Comparison of ENCODE assay signal across 21 cellular contexts in the genomic region with DNA sequence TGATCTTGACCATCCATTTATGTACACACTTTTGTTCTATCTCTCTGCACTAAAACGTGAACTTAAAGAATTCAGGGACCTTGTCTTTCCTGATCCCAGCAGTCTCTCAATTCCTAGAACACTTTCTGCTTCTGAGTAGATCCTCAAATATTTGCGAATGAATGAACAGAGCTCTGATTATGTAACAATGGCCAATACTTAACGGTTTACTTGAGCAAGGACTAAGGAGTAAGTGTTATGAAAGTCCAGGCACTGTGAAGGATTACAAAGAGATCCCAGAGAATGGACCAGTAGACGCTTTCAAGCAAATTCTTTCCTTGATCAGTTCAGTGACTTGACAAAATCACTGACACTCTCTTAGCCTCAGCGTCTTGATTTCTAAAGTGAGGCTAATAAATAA.
DNase-seq lines count a peak whose midpoint lies in the region; ATAC-seq and TF ChIP-seq lines count a peak whose summit lies in the region.
"Had no signal": no experiment of that assay in that cellular context is flagged by ENCODE, and none has a peak within 500 bp of the region (broad histone marks: within the 10 kb centered on the region; RNA-seq: fewer than 3 reads in every experiment).

No MANE protein-coding gene starts in this region.

- H3K18ac ChIP-seq in neuronal stem cell (ENCODE audit: low read length), result no peak overlapping the region
- no peak overlapping the region for H3K18ac ChIP-seq in H9 (ENCODE audit: insufficient read length, low read depth, low read length)

- H2BK5ac ChIP-seq in neuronal stem cell (ENCODE audit: low read length) (no peak overlapping the region), H9 (ENCODE audit: insufficient read length, low read length) (no peak overlapping the region)

- H3K9me2 ChIP-seq in SU-DHL-6 (replicated peaks; ENCODE audit: insufficient read depth, low read length), result no peaks in the 10 kb centered on the region

- no peak for ATAC-seq in CD4-positive, alpha-beta T cell (ENCODE audit: poor library complexity)
- no peak for ATAC-seq in HG02610 (IDR thresholded peaks at IDR 0.05; ENCODE audit: unreplicated experiment)
- ATAC-seq in stimulated activated memory B cell treated with anti-CD40 and anti-IgM and Interleukin-4, amounts not matched to agents 10 μg/mL and 1 μg/mL and 100 μg/mL, for 72 hours, result no peak

- peaks cover 0 to 2% of the 10 kb centered on the region in 2 donors for H3K4me1 ChIP-seq in neuronal stem cell (ENCODE audit: control insufficient read depth in 2 of 2, insufficient read depth in 1 of 2, low read depth in 1 of 2, low read length in 2 of 2)
- H3K4me1 ChIP-seq in H9 (ENCODE audit: insufficient read depth, low read length), result no peaks in the 10 kb centered on the region
- H3K4me1 ChIP-seq: Peyer's patch, SJCRH30 had no signal

- H2BK15ac ChIP-seq in neuronal stem cell (ENCODE audit: low read length), result no peak overlapping the region
- H2BK15ac ChIP-seq in H9 (ENCODE audit: low read depth, low read length), result no peak overlapping the region

- WGBS in neuronal stem cell (ENCODE audit: extremely low coverage in 2 of 2, insufficient read length in 2 of 2, insufficient replicate concordance in 1 of 2), 2 donors, result no CpG with 5 or more reads among the region's 5 CpGs
- WGBS in H9 (ENCODE audit: extremely low coverage, insufficient read length, low lambda C conversion rate), result no CpG with 5 or more reads among the region's 5 CpGs

- H3K4ac ChIP-seq in neuronal stem cell (ENCODE audit: low read length), result no peak overlapping the region
- H3K4ac ChIP-seq in H9 (ENCODE audit: low read depth, low read length), result no peak overlapping the region

- peak overlapping the region; percentile 32 for H2AFZ ChIP-seq in SU-DHL-6 (ENCODE audit: low read depth, low read length, severe bottlenecking)
- peak overlapping the region; percentile 80 for H2AFZ ChIP-seq in neuronal stem cell (ENCODE audit: low read length)
- H2AFZ ChIP-seq in H9 (ENCODE audit: low read length), result no peak overlapping the region
- H2AFZ ChIP-seq: GM23248 had no signal

- H4K91ac ChIP-seq in neuronal stem cell (ENCODE audit: low read depth, low read length, poor library complexity) (no peak overlapping the region), H9 (ENCODE audit: insufficient read length, low read depth, low read length) (no peak overlapping the region)

- H3K23ac ChIP-seq in neuronal stem cell (ENCODE audit: low read depth, low read length, poor library complexity) (no peak overlapping the region), H9 (ENCODE audit: insufficient read length, low read depth, low read length) (no peak overlapping the region)

- no peak overlapping the region for H3K4me3 ChIP-seq in SU-DHL-6 (ENCODE audit: insufficient read depth, low read length, poor library complexity, severe bottlenecking)
- no peak overlapping the region for H3K4me3 ChIP-seq in neuronal stem cell (ENCODE audit: low read length in 2 of 2)
- H3K4me3 ChIP-seq: GM23248, HAP-1, Peyer's patch, SJCRH30 had no signal

- no peak overlapping the region for H2BK12ac ChIP-seq in neuronal stem cell (ENCODE audit: low read length)
- H2BK12ac ChIP-seq in H9 (ENCODE audit: insufficient read length, low read depth, low read length), result no peak overlapping the region

- no peak overlapping the region for H2BK120ac ChIP-seq in neuronal stem cell (ENCODE audit: low read depth, low read length)
- H2BK120ac ChIP-seq in H9 (ENCODE audit: low read depth, low read length, poor library complexity, severe bottlenecking), result no peak overlapping the region

- H3K56ac ChIP-seq in H9 (ENCODE audit: insufficient read length, low read depth, low read length), result no peak overlapping the region

- no peaks in the 10 kb centered on the region for H3K36me3 Mint-ChIP-seq in CD4-positive, alpha-beta T cell (ENCODE audit: low read depth)
- no peaks in the 10 kb centered on the region for H3K36me3 Mint-ChIP-seq in H9 (ENCODE audit: insufficient read depth in 1 of 3, low read depth in 3 of 3)
- no peaks in the 10 kb centered on the region for H3K36me3 Mint-ChIP-seq in stimulated activated memory B cell treated with anti-CD40 and anti-IgM and Interleukin-4, amounts not matched to agents 10 μg/mL and 1 μg/mL and 100 μg/mL, for 72 hours
- H3K36me3 Mint-ChIP-seq: CD8-positive, alpha-beta memory T cell had no signal

- H3K4me3 Mint-ChIP-seq in CD4-positive, alpha-beta T cell, result no peak overlapping the region
- no peak overlapping the region for H3K4me3 Mint-ChIP-seq in H9
- no peak overlapping the region for H3K4me3 Mint-ChIP-seq in stimulated activated memory B cell treated with anti-CD40 and anti-IgM and Interleukin-4, amounts not matched to agents 10 μg/mL and 1 μg/mL and 100 μg/mL, for 72 hours
- H3K4me3 Mint-ChIP-seq: CD8-positive, alpha-beta memory T cell had no signal

- H3K14ac ChIP-seq in neuronal stem cell (ENCODE audit: low read length) (no peak overlapping the region), H9 (ENCODE audit: insufficient read depth, low read length) (no peak overlapping the region)

- H4K5ac ChIP-seq in H9 (ENCODE audit: insufficient read length, low read depth, low read length), result no peak overlapping the region

- H3K9ac ChIP-seq in SU-DHL-6 (ENCODE audit: low read length), result no peak overlapping the region
- no peak overlapping the region for H3K9ac ChIP-seq in neuronal stem cell (ENCODE audit: low read depth, low read length, poor library complexity)
- no peak overlapping the region for H3K9ac ChIP-seq in H9 (ENCODE audit: extremely low read depth, insufficient read length, low read length)
- H3K9ac ChIP-seq: GM23248 had no signal

- CTCF ChIA-PET in CD4-positive, alpha-beta T cell (lab: Charles Lee), result no interaction called here

- POLR2A ChIA-PET in CD4-positive, alpha-beta T cell (lab: Charles Lee), result no interaction called here

- no peak for TF ChIP-seq CTCF in SU-DHL-6 (IDR thresholded peaks at IDR 0.05; ENCODE audit: insufficient read depth, low read length, poor library complexity, severe bottlenecking)
- TF ChIP-seq CTCF in CD4-positive, alpha-beta T cell (IDR thresholded peaks at IDR 0.05), result no peak
- TF ChIP-seq CTCF in H9 (conservative IDR thresholded peaks at IDR 0.05), result no peak

- H3K79me1 ChIP-seq in neuronal stem cell (ENCODE audit: low read depth, low read length) (no peaks in the 10 kb centered on the region), H9 (ENCODE audit: insufficient read depth, low read depth, low read length, poor library complexity, severe bottlenecking) (no peaks in the 10 kb centered on the region)

- H3K27me3 ChIP-seq in SU-DHL-6 (ENCODE audit: low read length), result no peaks in the 10 kb centered on the region
- no peaks in the 10 kb centered on the region for H3K27me3 ChIP-seq in neuronal stem cell (ENCODE audit: control insufficient read depth in 3 of 3, insufficient read depth in 3 of 3, low read depth in 1 of 3, low read length in 3 of 3)
- H3K27me3 ChIP-seq in CD4-positive, alpha-beta T cell (ENCODE audit: control insufficient read depth, insufficient read depth, low read length), result no peaks in the 10 kb centered on the region
- peaks cover 2% of the 10 kb centered on the region; the same call in 1 of the 2 replicates for H3K27me3 ChIP-seq in H9 (ENCODE audit: insufficient read depth, low read length)
- H3K27me3 ChIP-seq: Peyer's patch, SJCRH30 had no signal

- H3K79me2 ChIP-seq in SU-DHL-6 (ENCODE audit: insufficient read depth, low read length) (no peaks in the 10 kb centered on the region), H9 (ENCODE audit: insufficient read depth, low read length) (no peaks in the 10 kb centered on the region)

- DNase-seq in DMS 273 (lab: John Stamatoyannopoulos, UW; ENCODE audit: unreplicated experiment) (peak; percentile 6), DMS 273 treated with DMSO at 0.1 percent for 48 hours (lab: John Stamatoyannopoulos, UW) (no peak), neuronal stem cell (ENCODE audit: low spot score) (no peak), H9 (no peak)
- DNase-seq in CD4-positive, alpha-beta T cell, result no peak
- DNase-seq: C1 segment of cervical spinal cord; Calu3; CD8-positive, alpha-beta memory T cell; DMS79; NCI-H1436 treated with DMSO at 0.1 percent for 48 hours; NCI-H2029 treated with DMSO at 0.1 percent for 48 hours; NCI-H774; NK-92 treated with Interleukin-12 subunit alpha and Interleukin-12 subunit beta, amount 100 ng/mL, for 24 hours; Peyer's patch had no signal

- H3K23me2 ChIP-seq in H9 (ENCODE audit: insufficient read length, low read depth, low read length, poor library complexity, severe bottlenecking), result no peaks in the 10 kb centered on the region

- H3K4me2 ChIP-seq in SU-DHL-6 (ENCODE audit: low read depth, low read length, poor library complexity, severe bottlenecking) (no peak overlapping the region), neuronal stem cell (ENCODE audit: insufficient read depth, low read length, poor library complexity, severe bottlenecking) (no peak overlapping the region), H9 (ENCODE audit: insufficient read depth, insufficient read length, low read length) (no peak overlapping the region)

- H4K8ac ChIP-seq in neuronal stem cell (ENCODE audit: low read depth, low read length), result no peak overlapping the region
- no peak overlapping the region for H4K8ac ChIP-seq in H9 (replicated peaks; ENCODE audit: insufficient read length, low read depth, low read length)

- no peaks in the 10 kb centered on the region for H4K20me1 ChIP-seq in SU-DHL-6 (ENCODE audit: low read depth, low read length)
- H4K20me1 ChIP-seq in H9 (ENCODE audit: control insufficient read depth, insufficient read depth, insufficient read length), result no peaks in the 10 kb centered on the region

- H3T11ph ChIP-seq in H9 (ENCODE audit: low read length), result no peak overlapping the region

- no peak overlapping the region for H3K27ac Mint-ChIP-seq in CD4-positive, alpha-beta T cell
- H3K27ac Mint-ChIP-seq in H9, result no peak overlapping the region
- H3K27ac Mint-ChIP-seq in stimulated activated memory B cell treated with anti-CD40 and anti-IgM and Interleukin-4, amounts not matched to agents 10 μg/mL and 1 μg/mL and 100 μg/mL, for 72 hours, result no peak overlapping the region
- H3K27ac Mint-ChIP-seq: CD8-positive, alpha-beta memory T cell had no signal

- H2AK5ac ChIP-seq in neuronal stem cell (ENCODE audit: low read depth, low read length) (no peak overlapping the region), H9 (ENCODE audit: insufficient read length, low read length) (no peak overlapping the region)

- no peak overlapping the region for H2BK20ac ChIP-seq in H9 (ENCODE audit: low read depth, low read length, poor library complexity, severe bottlenecking)

- H3F3A ChIP-seq in SU-DHL-6 (ENCODE audit: insufficient read depth), result no peaks in the 10 kb centered on the region

- H3K27me3 Mint-ChIP-seq in CD4-positive, alpha-beta T cell, result no peaks in the 10 kb centered on the region
- peaks cover 16% of the 10 kb centered on the region for H3K27me3 Mint-ChIP-seq in H9 (ENCODE audit: low read depth)
- H3K27me3 Mint-ChIP-seq in stimulated activated memory B cell treated with anti-CD40 and anti-IgM and Interleukin-4, amounts not matched to agents 10 μg/mL and 1 μg/mL and 100 μg/mL, for 72 hours, result no peaks in the 10 kb centered on the region
- H3K27me3 Mint-ChIP-seq: CD8-positive, alpha-beta memory T cell had no signal

- H3K9me3 ChIP-seq in SU-DHL-6 (ENCODE audit: insufficient read depth, low read length) (no peaks in the 10 kb centered on the region), neuronal stem cell (replicated peaks in 1 of 2; ENCODE audit: control insufficient read depth in 2 of 2, insufficient read depth in 1 of 2, low read depth in 1 of 2, low read length in 2 of 2) (no peaks in the 10 kb centered on the region), H9 (ENCODE audit: control insufficient read depth, low read depth, low read length) (no peaks in the 10 kb centered on the region)
- no peaks in the 10 kb centered on the region for H3K9me3 ChIP-seq in CD4-positive, alpha-beta T cell (ENCODE audit: control insufficient read depth, low read length)
- H3K9me3 ChIP-seq: HAP-1, Peyer's patch, SJCRH30 had no signal

- H3K36me3 ChIP-seq in SU-DHL-6 (ENCODE audit: low read length) (no peaks in the 10 kb centered on the region), neuronal stem cell (replicated peaks in 1 of 2; ENCODE audit: control insufficient read depth in 2 of 2, insufficient read depth in 2 of 2, low read length in 2 of 2) (no peaks in the 10 kb centered on the region)
- H3K36me3 ChIP-seq: HAP-1, Peyer's patch, SJCRH30 had no signal

- intact Hi-C loops in CD4-positive, alpha-beta T cell (cut with DNase I, micrococcal nuclease), result no loop called here

- H3K4me1 Mint-ChIP-seq in CD4-positive, alpha-beta T cell (ENCODE audit: low read depth), result no peaks in the 10 kb centered on the region
- peaks cover 0 to 9% of the 10 kb centered on the region in 2 experiments; a peak in 2 of 4 replicates for H3K4me1 Mint-ChIP-seq in H9
- H3K4me1 Mint-ChIP-seq in stimulated activated memory B cell treated with anti-CD40 and anti-IgM and Interleukin-4, amounts not matched to agents 10 μg/mL and 1 μg/mL and 100 μg/mL, for 72 hours, result no peaks in the 10 kb centered on the region
- H3K4me1 Mint-ChIP-seq: CD8-positive, alpha-beta memory T cell had no signal

- H3K27ac ChIP-seq in SU-DHL-6 (ENCODE audit: low read depth, low read length) (no peak overlapping the region), neuronal stem cell (replicated peaks; ENCODE audit: low read length) (no peak overlapping the region), H9 (ENCODE audit: insufficient read length, low read depth, low read length) (no peak overlapping the region)
- no peak overlapping the region for H3K27ac ChIP-seq in CD4-positive, alpha-beta T cell (ENCODE audit: low read depth, low read length)
- H3K27ac ChIP-seq: 22Rv1, GM23248, Peyer's patch, SJCRH30 had no signal

- no peaks in the 10 kb centered on the region for H3K9me3 Mint-ChIP-seq in CD4-positive, alpha-beta T cell
- no peaks in the 10 kb centered on the region for H3K9me3 Mint-ChIP-seq in H9
- H3K9me3 Mint-ChIP-seq in stimulated activated memory B cell treated with anti-CD40 and anti-IgM and Interleukin-4, amounts not matched to agents 10 μg/mL and 1 μg/mL and 100 μg/mL, for 72 hours, result no peaks in the 10 kb centered on the region
